Comparison of ENCODE assay signal across 2 cellular contexts in the genomic region with DNA sequence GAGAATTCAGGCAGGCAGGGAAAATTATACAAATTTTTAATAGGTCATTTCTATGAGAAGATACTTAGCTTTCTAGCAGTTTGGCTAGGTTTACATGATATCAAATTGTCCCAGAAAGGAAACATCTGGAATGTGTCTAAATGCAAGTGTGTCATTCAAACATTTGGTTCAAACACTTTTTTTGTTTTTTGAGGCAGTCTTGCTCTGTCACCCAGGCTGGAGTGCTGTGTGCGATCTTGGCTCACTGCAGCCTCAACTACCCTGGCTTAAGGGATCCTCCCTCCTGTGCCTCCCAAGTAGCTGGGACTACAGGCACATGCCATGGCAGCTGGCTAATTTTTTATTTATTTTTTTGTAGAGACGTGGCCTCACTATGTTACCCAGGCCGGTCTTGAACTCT.
TF ChIP-seq lines count a peak whose summit lies in the region.

No MANE protein-coding gene starts in this region.

TF ChIP-seq in endothelial cell of umbilical vein, 7 proteins besides CTCF, POLR2A, EP300 and RAD21:
- no peak for TF ChIP-seq FOS (IDR thresholded peaks at IDR 0.05; ENCODE audit: borderline replicate concordance, insufficient read depth, low read length)
- TF ChIP-seq MYC (IDR thresholded peaks at IDR 0.05; ENCODE audit: low read depth, low read length): no peak
- TF ChIP-seq GATA2 (IDR thresholded peaks at IDR 0.05; ENCODE audit: insufficient read depth, insufficient read length, low read depth, low read length): no peak
- TF ChIP-seq, protein P1, sequence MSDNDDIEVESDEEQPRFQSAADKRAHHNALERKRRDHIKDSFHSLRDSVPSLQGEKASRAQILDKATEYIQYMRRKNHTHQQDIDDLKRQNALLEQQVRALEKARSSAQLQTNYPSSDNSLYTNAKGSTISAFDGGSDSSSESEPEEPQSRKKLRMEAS (IDR thresholded peaks at IDR 0.05; ENCODE audit: insufficient read depth, insufficient read length): no peak
- no peak for TF ChIP-seq EZH2 (IDR thresholded peaks at IDR 0.05; ENCODE audit: borderline replicate concordance, low read depth, low read length, severe bottlenecking)

TF ChIP-seq in SK-N-SH, 30 proteins besides CTCF, POLR2A, EP300 and RAD21:
- TF ChIP-seq, protein P2, sequence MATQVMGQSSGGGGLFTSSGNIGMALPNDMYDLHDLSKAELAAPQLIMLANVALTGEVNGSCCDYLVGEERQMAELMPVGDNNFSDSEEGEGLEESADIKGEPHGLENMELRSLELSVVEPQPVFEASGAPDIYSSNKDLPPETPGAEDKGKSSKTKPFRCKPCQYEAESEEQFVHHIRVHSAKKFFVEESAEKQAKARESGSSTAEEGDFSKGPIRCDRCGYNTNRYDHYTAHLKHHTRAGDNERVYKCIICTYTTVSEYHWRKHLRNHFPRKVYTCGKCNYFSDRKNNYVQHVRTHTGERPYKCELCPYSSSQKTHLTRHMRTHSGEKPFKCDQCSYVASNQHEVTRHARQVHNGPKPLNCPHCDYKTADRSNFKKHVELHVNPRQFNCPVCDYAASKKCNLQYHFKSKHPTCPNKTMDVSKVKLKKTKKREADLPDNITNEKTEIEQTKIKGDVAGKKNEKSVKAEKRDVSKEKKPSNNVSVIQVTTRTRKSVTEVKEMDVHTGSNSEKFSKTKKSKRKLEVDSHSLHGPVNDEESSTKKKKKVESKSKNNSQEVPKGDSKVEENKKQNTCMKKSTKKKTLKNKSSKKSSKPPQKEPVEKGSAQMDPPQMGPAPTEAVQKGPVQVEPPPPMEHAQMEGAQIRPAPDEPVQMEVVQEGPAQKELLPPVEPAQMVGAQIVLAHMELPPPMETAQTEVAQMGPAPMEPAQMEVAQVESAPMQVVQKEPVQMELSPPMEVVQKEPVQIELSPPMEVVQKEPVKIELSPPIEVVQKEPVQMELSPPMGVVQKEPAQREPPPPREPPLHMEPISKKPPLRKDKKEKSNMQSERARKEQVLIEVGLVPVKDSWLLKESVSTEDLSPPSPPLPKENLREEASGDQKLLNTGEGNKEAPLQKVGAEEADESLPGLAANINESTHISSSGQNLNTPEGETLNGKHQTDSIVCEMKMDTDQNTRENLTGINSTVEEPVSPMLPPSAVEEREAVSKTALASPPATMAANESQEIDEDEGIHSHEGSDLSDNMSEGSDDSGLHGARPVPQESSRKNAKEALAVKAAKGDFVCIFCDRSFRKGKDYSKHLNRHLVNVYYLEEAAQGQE (IDR thresholded peaks at IDR 0.05; ENCODE audit: low read depth, low read length): no peak
- TF ChIP-seq, protein P3, sequence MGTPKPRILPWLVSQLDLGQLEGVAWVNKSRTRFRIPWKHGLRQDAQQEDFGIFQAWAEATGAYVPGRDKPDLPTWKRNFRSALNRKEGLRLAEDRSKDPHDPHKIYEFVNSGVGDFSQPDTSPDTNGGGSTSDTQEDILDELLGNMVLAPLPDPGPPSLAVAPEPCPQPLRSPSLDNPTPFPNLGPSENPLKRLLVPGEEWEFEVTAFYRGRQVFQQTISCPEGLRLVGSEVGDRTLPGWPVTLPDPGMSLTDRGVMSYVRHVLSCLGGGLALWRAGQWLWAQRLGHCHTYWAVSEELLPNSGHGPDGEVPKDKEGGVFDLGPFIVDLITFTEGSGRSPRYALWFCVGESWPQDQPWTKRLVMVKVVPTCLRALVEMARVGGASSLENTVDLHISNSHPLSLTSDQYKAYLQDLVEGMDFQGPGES (IDR thresholded peaks at IDR 0.05; ENCODE audit: low read depth, low read length): no peak
- TF ChIP-seq, protein P4, sequence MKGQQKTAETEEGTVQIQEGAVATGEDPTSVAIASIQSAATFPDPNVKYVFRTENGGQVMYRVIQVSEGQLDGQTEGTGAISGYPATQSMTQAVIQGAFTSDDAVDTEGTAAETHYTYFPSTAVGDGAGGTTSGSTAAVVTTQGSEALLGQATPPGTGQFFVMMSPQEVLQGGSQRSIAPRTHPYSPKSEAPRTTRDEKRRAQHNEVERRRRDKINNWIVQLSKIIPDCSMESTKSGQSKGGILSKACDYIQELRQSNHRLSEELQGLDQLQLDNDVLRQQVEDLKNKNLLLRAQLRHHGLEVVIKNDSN (IDR thresholded peaks at IDR 0.05; ENCODE audit: borderline replicate concordance, low read depth): no peak
- no peak for TF ChIP-seq FOXJ3 (CRISPR knock-in tag; IDR thresholded peaks at IDR 0.05)
